ENCODE assay signal across 1 cellular context in genomic region chr1:27660300-27660837, GRCh38.
TF ChIP-seq lines count a peak whose summit lies in the region.

No MANE protein-coding gene starts in this region.

TF ChIP-seq in K562, 482 proteins besides CTCF, POLR2A, EP300 and RAD21 (continued from another document):
- TF ChIP-seq BHLHE40 (IDR thresholded peaks at IDR 0.05; ENCODE audit: low read length) (no peak), NFATC3 (IDR thresholded peaks at IDR 0.05) (no peak), ZNF311 (CRISPR knock-in tag; IDR thresholded peaks at IDR 0.05) (no peak), ZNF280B (CRISPR knock-in tag; IDR thresholded peaks at IDR 0.05) (no peak), SMARCE1 (IDR thresholded peaks at IDR 0.05) (0 out of 2 replicates have a peak, but pooled peaks have one; percentile 18), KAT7 (CRISPR knock-in tag; IDR thresholded peaks at IDR 0.05; ENCODE audit: borderline replicate concordance) (no peak)
